In the genomic region with DNA sequence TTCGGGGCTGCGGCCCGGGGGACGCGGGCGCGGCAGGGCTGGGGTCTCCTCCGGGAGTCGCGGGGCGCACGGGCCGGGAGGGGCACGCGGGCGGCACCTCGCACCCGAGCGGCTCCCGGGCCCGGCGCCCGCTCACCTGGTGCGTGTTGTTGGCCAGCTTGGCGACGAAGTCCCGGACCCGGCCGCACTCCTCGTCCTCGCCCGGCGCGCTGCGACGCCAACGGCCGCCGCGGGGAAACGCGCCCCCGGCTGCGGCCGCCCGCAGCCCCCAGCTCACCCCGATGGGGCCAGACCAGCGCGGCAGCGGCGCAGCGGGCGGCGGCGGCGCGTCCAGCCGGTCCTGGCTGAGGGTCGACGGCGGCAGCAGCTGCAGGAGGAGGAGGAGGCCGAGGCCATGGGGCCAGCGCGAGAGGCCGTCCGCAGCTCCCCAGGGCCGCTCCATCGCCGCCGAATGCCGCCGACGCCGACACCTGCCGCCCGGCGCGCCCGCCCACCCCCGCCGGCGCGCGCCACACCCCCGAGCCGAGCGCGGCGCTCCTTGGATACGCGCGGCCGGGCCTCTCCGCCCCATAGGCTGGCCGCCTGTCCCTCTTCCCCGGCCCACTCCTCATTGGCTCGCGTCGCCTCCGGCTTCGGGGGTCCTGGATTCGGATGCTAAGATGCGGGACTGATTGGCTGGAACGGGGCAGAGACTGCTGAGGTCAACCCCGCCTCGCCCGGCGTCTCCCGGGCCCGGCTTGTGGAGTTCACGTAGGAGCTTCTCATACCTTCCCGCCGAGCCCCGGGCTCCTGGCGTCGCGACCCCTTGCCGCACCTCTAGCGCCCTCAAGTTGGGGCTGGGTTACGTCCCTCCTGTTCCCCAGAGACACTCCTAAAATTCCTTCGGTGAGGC, we compare ENCODE assay signal across 8 cellular contexts. TPM values are rescaled to one million over a fixed set of nuclear protein-coding genes. Genes with fewer than 3 reads are reported as not detected.
DNase-seq lines count a peak whose midpoint lies in the region; ATAC-seq, FAIRE-seq and TF ChIP-seq lines count a peak whose summit lies in the region.

Gene SORT1, minus strand, starts transcription at position 468 of the 892 bp plus-strand sequence. Its CDS starts 26 bp downstream, at position 442.

- H3K9me3 ChIP-seq in astrocyte (ENCODE audit: insufficient read depth, low read depth, low read length) (no peaks in the 10 kb centered on the region), right atrium auricular region (no peaks in the 10 kb centered on the region), upper lobe of right lung (no peaks in the 10 kb centered on the region)

- H3K4me1 ChIP-seq in astrocyte (ENCODE audit: insufficient read depth, low read length) (peaks cover 37% of the 10 kb centered on the region), right atrium auricular region (peaks cover 0 to 55% of the 10 kb centered on the region in 2 donors), upper lobe of right lung (peaks cover 47% of the 10 kb centered on the region)

- TF ChIP-seq CTCF in astrocyte (IDR thresholded peaks at IDR 0.05; ENCODE audit: insufficient read depth, low read depth, low read length) (no peak), right atrium auricular region (IDR thresholded peaks at IDR 0.05) (peak in 1 of 2 donors; percentile 44), progenitor cell of endocrine pancreas (IDR thresholded peaks at IDR 0.05; ENCODE audit: unreplicated experiment) (peak; percentile 18), upper lobe of right lung (IDR thresholded peaks at IDR 0.05) (no peak)

- H3K27me3 Mint-ChIP-seq in astrocyte (ENCODE audit: low read depth, unreplicated experiment), result no peaks in the 10 kb centered on the region
- H3K27me3 Mint-ChIP-seq in progenitor cell of endocrine pancreas, result no peaks in the 10 kb centered on the region

- no peaks in the 10 kb centered on the region for H3K36me3 Mint-ChIP-seq in astrocyte (ENCODE audit: low read depth, unreplicated experiment)
- H3K36me3 Mint-ChIP-seq in progenitor cell of endocrine pancreas (ENCODE audit: insufficient read depth), result no peaks in the 10 kb centered on the region

- FAIRE-seq in astrocyte (lab: Jason Lieb, UNC), result no peak

- H3K36me3 ChIP-seq in astrocyte (ENCODE audit: insufficient read depth, low read length) (peaks cover 7% of the 10 kb centered on the region), right atrium auricular region (no peaks in the 10 kb centered on the region), upper lobe of right lung (peaks cover 22% of the 10 kb centered on the region)

- H3K27ac Mint-ChIP-seq in astrocyte (ENCODE audit: unreplicated experiment), result peak within 1 kb of the TSS; percentile 82
- H3K27ac Mint-ChIP-seq in progenitor cell of endocrine pancreas, result peak within 1 kb of the TSS; percentile 97

- peak within 1 kb of the TSS; percentile 70 for H3K4me3 ChIP-seq in astrocyte (ENCODE audit: insufficient read depth, low read depth, low read length)
- H3K4me3 ChIP-seq in right atrium auricular region, result peak within 1 kb of the TSS; percentile 56 to 63
- H3K4me3 ChIP-seq in upper lobe of right lung, result peak within 1 kb of the TSS; percentile 68

- H3K27me3 ChIP-seq in astrocyte (ENCODE audit: insufficient read depth, low read length) (no peaks in the 10 kb centered on the region), right atrium auricular region (no peaks in the 10 kb centered on the region), upper lobe of right lung (no peaks in the 10 kb centered on the region)

- H3K4me1 Mint-ChIP-seq in astrocyte (ENCODE audit: low read depth, unreplicated experiment) (peaks cover 30% of the 10 kb centered on the region), progenitor cell of endocrine pancreas (ENCODE audit: low read depth) (peaks cover 45% of the 10 kb centered on the region)

- peak within 1 kb of the TSS; percentile 53 for H2AFZ ChIP-seq in astrocyte (ENCODE audit: low read depth, low read length)

- H3K4me2 ChIP-seq in astrocyte (ENCODE audit: low read length), result peak within 1 kb of the TSS; percentile 94

- DNase-seq in GDM1 (lab: John Stamatoyannopoulos, UW) (peak; percentile 55), NCI-H1694 (lab: John Stamatoyannopoulos, UW) (peak; percentile 89), T-helper 9 cell (peak; percentile 36), astrocyte (ENCODE audit: low read depth) (peak; percentile 84), right atrium auricular region (ENCODE audit: low spot score) (peak; percentile 83), progenitor cell of endocrine pancreas (ENCODE audit: low spot score, unreplicated experiment) (peak; percentile 88), upper lobe of right lung (peak; percentile 94)

- H3K79me2 ChIP-seq in astrocyte (ENCODE audit: insufficient read depth, low read length), result peaks cover 43% of the 10 kb centered on the region

- peak within 1 kb of the TSS; percentile 75 for H3K9ac ChIP-seq in astrocyte (ENCODE audit: low read length)

- intact Hi-C loops in upper lobe of right lung (cut with DNase I), result loop anchor here (5.0 kb wide), 1 partner anchor 115 kb away; the partner anchor contains the start of gene PSRC1

- no peaks in the 10 kb centered on the region for H3K9me3 Mint-ChIP-seq in astrocyte (ENCODE audit: unreplicated experiment)
- H3K9me3 Mint-ChIP-seq in progenitor cell of endocrine pancreas (ENCODE audit: low read depth), result no peaks in the 10 kb centered on the region

- peak; percentile 86 for ATAC-seq in HG02642 (IDR thresholded peaks at IDR 0.05; ENCODE audit: poor library complexity, unreplicated experiment)
- ATAC-seq in upper lobe of right lung, result peak; percentile 95

- H3K4me3 Mint-ChIP-seq in astrocyte (ENCODE audit: unreplicated experiment) (peak within 1 kb of the TSS; percentile 97), progenitor cell of endocrine pancreas (ENCODE audit: low read depth) (peak within 1 kb of the TSS; percentile 95)

- peak within 1 kb of the TSS; percentile 29 for H3K27ac ChIP-seq in astrocyte (ENCODE audit: low read depth, low read length)
- peak within 1 kb of the TSS; percentile 87 to 93 for H3K27ac ChIP-seq in right atrium auricular region
- peak within 1 kb of the TSS; percentile 80 for H3K27ac ChIP-seq in upper lobe of right lung

- no peaks in the 10 kb centered on the region for H4K20me1 ChIP-seq in astrocyte (ENCODE audit: insufficient read depth, low read length)

RNA-seq across cellular contexts. Expression of gene SORT1, which starts in this region (rescaled TPM):
- total RNA-seq in astrocyte (135 and 138 TPM in 2 replicates), right atrium auricular region (100 to 1,000 TPM; 114 to 120 TPM), progenitor cell of endocrine pancreas (110 and 116 TPM in 2 replicates), upper lobe of right lung (183 TPM)

Comparison
In these comparisons a context has a peak if more than half of its experiments do, and no peak if none do; other contexts are left out.
1. Peak in every context shown above with its lines: DNase-seq, ATAC-seq, H3K4me3 ChIP-seq and H3K27ac ChIP-seq.
2. DNase-seq: peak in every context shown above with its lines; median percentile 94 in upper lobe of right lung; 89 in NCI-H1694; 88 in progenitor cell of endocrine pancreas; 84 in astrocyte; 83 in right atrium auricular region; 55 in GDM1; 36 in T-helper 9 cell.
3. H3K27ac ChIP-seq: peak in every context shown above with its lines; median percentile 90 in right atrium auricular region; 80 in upper lobe of right lung; 29 in astrocyte.